ENCODE assay signal across 8 cellular contexts in genomic region chr5:1111727-1112289, GRCh38. TPM values are rescaled to one million over a fixed set of nuclear protein-coding genes. Genes with fewer than 3 reads are reported as not detected.
DNase-seq lines count a peak whose midpoint lies in the region; ATAC-seq and TF ChIP-seq lines count a peak whose summit lies in the region.

TSS of gene SLC12A7 (minus strand) at chr5:1112063. CDS start at chr5:1111991, 72 bp downstream.

- in situ Hi-C loops in G401 (cut with HindIII; ENCODE audit: low sequenced_read_pairs) = no loop called here

- H3K9me3 ChIP-seq in esophagus (ENCODE audit: control insufficient read depth in 2 of 2, insufficient read depth in 1 of 2, low read depth in 1 of 2, low read length in 1 of 2) = no peaks in the 10 kb centered on the region

- H3K4me3 Mint-ChIP-seq in naive B cell = peak within 1 kb of the TSS; percentile 87 to 95 (median 92)
- H3K4me3 Mint-ChIP-seq in stimulated activated naive CD8-positive, alpha-beta T cell treated with anti-CD3 and anti-CD28 coated beads, Interleukin-15, amount 100 ng/mL, for 72 hours = peak within 1 kb of the TSS; percentile 94 to 96

- H3K4me1 ChIP-seq in esophagus (ENCODE audit: control insufficient read depth in 2 of 2, insufficient read depth in 2 of 2, low read length in 1 of 2) = peaks cover 0 to 10% of the 10 kb centered on the region in 2 donors

- peak within 1 kb of the TSS in 5 of 6 donors; percentile 28 to 98 (median 87) for H3K27ac Mint-ChIP-seq in naive B cell
- peak within 1 kb of the TSS; percentile 89 to 95 for H3K27ac Mint-ChIP-seq in stimulated activated naive CD8-positive, alpha-beta T cell treated with anti-CD3 and anti-CD28 coated beads, Interleukin-15, amount 100 ng/mL, for 72 hours

- 0 to 1% methylated on average over 25 to 79 of the region's 79 CpGs for WGBS in esophagus, 2 donors

- H3K27ac ChIP-seq in esophagus (ENCODE audit: low read depth in 2 of 2, low read length in 1 of 2) = peak within 1 kb of the TSS; percentile 45 to 63

- DNase-seq in G401 (ENCODE audit: low spot score) (no peak), HEK293T (ENCODE audit: extremely low spot score) (peak; percentile 82), NCI-H2227 treated with DMSO at 0.1 percent for 48 hours (lab: John Stamatoyannopoulos, UW) (peak; percentile 10), activated T-cell treated with anti-CD3 and anti-CD28 coated beads for 24 hours (ENCODE audit: low read depth) (peak; percentile 44), naive B cell (peak; percentile 73), NCI-H82 treated with DMSO at 0.1 percent for 48 hours (lab: John Stamatoyannopoulos, UW; ENCODE audit: unreplicated experiment) (no peak)
- DNase-seq in stimulated activated naive CD8-positive, alpha-beta T cell treated with anti-CD3 and anti-CD28 coated beads, Interleukin-15, amount 100 ng/mL, for 72 hours = peak; percentile 66 to 68

- no peaks in the 10 kb centered on the region for H3K27me3 Mint-ChIP-seq in naive B cell
- H3K27me3 Mint-ChIP-seq in stimulated activated naive CD8-positive, alpha-beta T cell treated with anti-CD3 and anti-CD28 coated beads, Interleukin-15, amount 100 ng/mL, for 72 hours = no peaks in the 10 kb centered on the region

- peaks cover 20 to 41% (median 25%) of the 10 kb centered on the region in 3 donors for H3K4me1 Mint-ChIP-seq in naive B cell
- H3K4me1 Mint-ChIP-seq in stimulated activated naive CD8-positive, alpha-beta T cell treated with anti-CD3 and anti-CD28 coated beads, Interleukin-15, amount 100 ng/mL, for 72 hours = peaks cover 42% of the 10 kb centered on the region

- CTCF ChIA-PET in HEK293T (lab: Yijun Ruan, JAX) = no interaction called here

- no peaks in the 10 kb centered on the region for H3K36me3 ChIP-seq in esophagus (ENCODE audit: control insufficient read depth in 2 of 2, insufficient read depth in 2 of 2, low read length in 1 of 2)

- POLR2A ChIA-PET in HEK293T (lab: Yijun Ruan, JAX) = no interaction called here

- H3K9me3 Mint-ChIP-seq in naive B cell = no peaks in the 10 kb centered on the region
- no peaks in the 10 kb centered on the region for H3K9me3 Mint-ChIP-seq in stimulated activated naive CD8-positive, alpha-beta T cell treated with anti-CD3 and anti-CD28 coated beads, Interleukin-15, amount 100 ng/mL, for 72 hours

- no peaks in the 10 kb centered on the region for H3K27me3 ChIP-seq in esophagus (ENCODE audit: control insufficient read depth in 1 of 2, insufficient read depth in 2 of 2, low read length in 2 of 2)

- ATAC-seq in naive B cell (ENCODE audit: low read depth in 2 of 2) = peak; percentile 71 to 74
- ATAC-seq in stimulated activated naive CD8-positive, alpha-beta T cell treated with anti-CD3 and anti-CD28 coated beads, Interleukin-15, amount 100 ng/mL, for 72 hours = peak; percentile 71

- no peaks in the 10 kb centered on the region for H3K36me3 Mint-ChIP-seq in naive B cell

- H3K4me3 ChIP-seq in esophagus (ENCODE audit: low read depth in 1 of 2, low read length in 2 of 2) = peak within 1 kb of the TSS; percentile 61 to 62

TF ChIP-seq in HEK293T, 16 proteins besides CTCF, POLR2A, EP300 and RAD21:
- TF ChIP-seq ELF4 (IDR thresholded peaks at IDR 0.05) = no peak
- TF ChIP-seq CTBP1 (IDR thresholded peaks at IDR 0.05; ENCODE audit: borderline replicate concordance) = no peak
- TF ChIP-seq LEF1 (IDR thresholded peaks at IDR 0.05; ENCODE audit: borderline replicate concordance) = peak; percentile 35; the same call in 1 of the 2 replicates
- TF ChIP-seq BHLHE40 (IDR thresholded peaks at IDR 0.05; ENCODE audit: borderline replicate concordance) = no peak

RNA-seq across cellular contexts. Expression of gene SLC12A7, which starts in this region (rescaled TPM):
- total RNA-seq in G401 (2014; rRNA removed; shearing (Covaris generic)) = 16.4 and 22.5 TPM in 2 replicates
- polyA plus RNA-seq in esophagus (1 to 10 TPM; 4.0 to 4.7 TPM), naive B cell (ENCODE audit: low read depth in 6 of 6) (10 to 100 TPM in 1 of 6 donors, 1 to 10 TPM in 5; 1.9 to 15.6 (median 5.8) TPM)

Comparison
In these comparisons a context has a peak if more than half of its experiments do, and no peak if none do; other contexts are left out.
1. DNase-seq: peak in HEK293T (single experiment), NCI-H2227 treated with DMSO at 0.1 percent for 48 hours (single experiment), activated T-cell treated with anti-CD3 and anti-CD28 coated beads for 24 hours (single experiment), naive B cell (single experiment) and stimulated activated naive CD8-positive, alpha-beta T cell treated with anti-CD3 and anti-CD28 coated beads, Interleukin-15, amount 100 ng/mL, for 72 hours (2 of 2); none in G401 (single experiment) and NCI-H82 treated with DMSO at 0.1 percent for 48 hours (single experiment).